In the genomic region with DNA sequence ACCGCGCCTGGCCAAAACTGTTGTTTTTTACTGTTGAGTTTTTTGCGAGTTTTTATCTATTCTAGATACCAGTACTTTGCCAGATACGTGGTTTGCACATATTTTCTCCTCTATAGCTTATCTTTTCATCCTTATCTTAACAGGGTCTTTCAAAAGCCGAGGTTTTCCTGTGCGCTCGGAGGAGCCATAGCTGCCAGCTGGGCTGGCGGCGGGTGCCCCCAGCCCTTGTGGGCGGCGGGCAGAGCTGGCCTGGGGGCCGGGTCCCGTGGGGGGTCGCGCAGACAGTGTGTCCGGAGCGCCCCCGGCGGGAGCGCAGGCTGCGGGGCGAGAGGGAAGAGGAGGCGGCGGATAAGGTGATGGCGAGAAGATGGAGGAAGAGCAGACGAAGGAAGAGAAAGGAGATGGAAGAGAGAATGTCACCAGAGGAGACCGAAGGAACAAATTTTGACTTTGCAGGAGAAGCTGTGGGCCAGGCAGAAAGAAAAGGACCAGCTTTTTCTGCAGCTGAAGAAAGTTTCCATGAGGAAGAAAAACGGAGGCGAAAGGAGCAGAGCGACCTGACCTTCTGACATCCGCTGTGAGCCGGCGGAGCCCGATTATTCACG, we compare ENCODE assay signal across 8 cellular contexts. TPM values are rescaled to one million over a fixed set of nuclear protein-coding genes. Genes with fewer than 3 reads are reported as not detected.
DNase-seq lines count a peak whose midpoint lies in the region; ATAC-seq and TF ChIP-seq lines count a peak whose summit lies in the region.

No MANE protein-coding gene starts in this region.

- intact Hi-C loops in ascending aorta (cut with DNase I) = no loop called here
- intact Hi-C loops in lower lobe of right lung (cut with DNase I) = no loop called here
- intact Hi-C loops in transverse colon (cut with DNase I; ENCODE audit: low total_unique reads) = no loop called here

- ATAC-seq in GM18870 (IDR thresholded peaks at IDR 0.05; ENCODE audit: unreplicated experiment) (peak; percentile 26), HG03135 (IDR thresholded peaks at IDR 0.05; ENCODE audit: unreplicated experiment) (peak; percentile 24), lower lobe of right lung (peak; percentile 46 to 54)

- no peaks in the 10 kb centered on the region for H3K36me3 ChIP-seq in ascending aorta
- H3K36me3 ChIP-seq in lower lobe of right lung = no peaks in the 10 kb centered on the region
- no peaks in the 10 kb centered on the region for H3K36me3 ChIP-seq in transverse colon

- TF ChIP-seq POLR2A in transverse colon (IDR thresholded peaks at IDR 0.05) = no peak

- no peak for TF ChIP-seq CTCF in AG09309 (IDR thresholded peaks at IDR 0.05; ENCODE audit: control insufficient read depth, insufficient read depth, low read depth, low read length, missing control alignments)
- TF ChIP-seq CTCF in ascending aorta (IDR thresholded peaks at IDR 0.05) = no peak
- TF ChIP-seq CTCF in lower lobe of right lung (IDR thresholded peaks at IDR 0.05) = no peak
- no peak for TF ChIP-seq CTCF in transverse colon (IDR thresholded peaks at IDR 0.05)

- H3K9me3 ChIP-seq in ascending aorta (no peaks in the 10 kb centered on the region), lower lobe of right lung (no peaks in the 10 kb centered on the region), transverse colon (no peaks in the 10 kb centered on the region)

- peak overlapping the region in 1 of 2 donors; percentile 60 for H3K27ac ChIP-seq in ascending aorta
- H3K27ac ChIP-seq in lower lobe of right lung = peak overlapping the region; percentile 60
- peak overlapping the region; percentile 38 to 70 (median 66) for H3K27ac ChIP-seq in transverse colon

- H3K27me3 ChIP-seq in ascending aorta (no peaks in the 10 kb centered on the region), lower lobe of right lung (ENCODE audit: low read depth) (peaks cover 6% of the 10 kb centered on the region), transverse colon (peaks cover 4% of the 10 kb centered on the region)

- no peak for DNase-seq in AG09309 (ENCODE audit: low read depth)
- DNase-seq in ascending aorta (ENCODE audit: low spot score in 2 of 2) = no peak
- DNase-seq in lower lobe of right lung = no peak
- no peak for DNase-seq in transverse colon
- no peak for DNase-seq in NCI-H446 (lab: John Stamatoyannopoulos, UW)
- no peak for DNase-seq in NCI-H146 treated with DMSO at 0.1 percent for 48 hours (lab: John Stamatoyannopoulos, UW; ENCODE audit: unreplicated experiment)

- peak overlapping the region; percentile 35 for H3K4me3 ChIP-seq in AG09309 (ENCODE audit: control insufficient read depth, low read depth, low read length)
- H3K4me3 ChIP-seq in ascending aorta = peak overlapping the region; percentile 51 to 83
- H3K4me3 ChIP-seq in lower lobe of right lung = peak overlapping the region; percentile 63
- peak overlapping the region; percentile 22 to 62 (median 42) for H3K4me3 ChIP-seq in transverse colon

- TF ChIP-seq EP300 in transverse colon (IDR thresholded peaks at IDR 0.05; ENCODE audit: low read depth) = no peak

- in situ Hi-C loops in transverse colon (cut with MboI; ENCODE audit: low pct_ligation_motif_present in 1 of 4, low pct_unique_long_range_greater_than_20kb in 1 of 4, low sequenced_read_pairs in 3 of 4) = no loop called here

- WGBS in transverse colon (ENCODE audit: low coverage in 1 of 2), 2 donors = 14 to 22% methylated on average over 12 to 35 of the region's 35 CpGs

- H3K4me1 ChIP-seq in ascending aorta (no peaks in the 10 kb centered on the region), lower lobe of right lung (peaks cover 14% of the 10 kb centered on the region), transverse colon (peaks cover 0 to 14% (median 7%) of the 10 kb centered on the region in 4 donors)

RNA-seq across cellular contexts. Expression of a gene that starts 11.0 kb away (rescaled TPM):
- total RNA-seq in ascending aorta (260 TPM), lower lobe of right lung (424 TPM), transverse colon (100 to 1,000 TPM; 146 to 550 (median 353) TPM)

RNA-seq across cellular contexts. Expression of a gene that starts 33.9 kb away (rescaled TPM):
- total RNA-seq in ascending aorta (23.8 TPM), lower lobe of right lung (8.4 TPM), transverse colon (100 to 1,000 TPM in 1 of 4 donors, 10 to 100 TPM in 1, 1 to 10 TPM in 1, not detected in 1; 7.2 to 226 (median 10.5) TPM)

RNA-seq across cellular contexts. Expression of a gene that starts 55.2 kb away (rescaled TPM):
- total RNA-seq in ascending aorta = not detected
- total RNA-seq in lower lobe of right lung = not detected
- total RNA-seq in transverse colon = 1 to 10 TPM in 2 of 4 donors, not detected in 2; 1.6 to 2.0 TPM
